8 cellular contexts compared by ENCODE assay signal in the genomic region with DNA sequence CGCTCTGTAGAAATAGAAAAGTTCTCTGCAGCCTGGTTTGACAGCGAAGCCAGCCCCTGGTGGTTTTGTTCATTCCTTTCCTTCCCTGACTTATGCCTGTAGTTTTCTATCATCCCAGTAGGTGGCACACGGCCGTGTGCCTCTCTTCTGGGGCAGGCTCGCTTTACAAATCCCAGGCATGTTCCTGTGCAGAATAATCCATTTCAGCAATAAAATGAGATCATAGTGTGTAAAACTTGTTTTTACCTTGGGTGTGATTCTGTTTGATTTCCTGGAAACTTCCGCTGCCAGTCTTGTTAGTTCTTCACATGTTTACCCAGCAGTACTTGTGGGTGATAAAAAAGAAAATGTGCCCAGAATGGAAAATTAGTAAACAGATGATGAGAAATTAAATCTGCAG. TPM values are rescaled to one million over a fixed set of nuclear protein-coding genes. Genes with fewer than 3 reads are reported as not detected.
DNase-seq lines count a peak whose midpoint lies in the region; ATAC-seq and TF ChIP-seq lines count a peak whose summit lies in the region.

No MANE protein-coding gene starts in this region.

- peak; percentile 72 for ATAC-seq in HG02870 (IDR thresholded peaks at IDR 0.05; ENCODE audit: unreplicated experiment)

- H3K4me3 ChIP-seq in fibroblast of the aortic adventitia (ENCODE audit: low read depth, low read length) = no peak overlapping the region

- TF ChIP-seq CTCF in fibroblast of the aortic adventitia (IDR thresholded peaks at IDR 0.05; ENCODE audit: insufficient read depth, low read length) = peak; percentile 89

- DNase-seq in activated naive CD4-positive, alpha-beta T cell treated with Interleukin-2 at 50 U/mL for 16 hours = peak; percentile 31
- DNase-seq in activated naive CD4-positive, alpha-beta T cell treated with anti-CD3 and anti-CD28 coated beads, Interleukin-2, amount 50 U/mL, for 16 hours = no peak
- DNase-seq in NCI-H345 (lab: John Stamatoyannopoulos, UW) (peak; percentile 78), fibroblast of the aortic adventitia (ENCODE audit: low read depth) (peak; percentile 68), nucleus accumbens (lab: John Stamatoyannopoulos, UW) (peak in 31 of 56 donors; percentile 5 to 68 (median 34))
- DNase-seq in activated CD4-positive, alpha-beta T cell treated with anti-CD3 and anti-CD28 coated beads, Interleukin-2, amount 50 U/mL, for 48 hours = peak; percentile 36 to 51
- DNase-seq in central memory CD4-positive, alpha-beta T cell = no peak

RNA-seq across cellular contexts. Expression of gene INSM1, which starts 7.4 kb away (rescaled TPM):
- not detected in 2 replicates for total RNA-seq in fibroblast of the aortic adventitia (ENCODE audit: low replicate concordance)

Comparison
In these comparisons a context has a peak if more than half of its experiments do, and no peak if none do; other contexts are left out.
1. DNase-seq: peak in activated naive CD4-positive, alpha-beta T cell treated with Interleukin-2 at 50 U/mL for 16 hours (single experiment), NCI-H345 (single experiment), activated CD4-positive, alpha-beta T cell treated with anti-CD3 and anti-CD28 coated beads, Interleukin-2, amount 50 U/mL, for 48 hours (2 of 2), fibroblast of the aortic adventitia (single experiment) and nucleus accumbens (31 of 56); none in activated naive CD4-positive, alpha-beta T cell treated with anti-CD3 and anti-CD28 coated beads, Interleukin-2, amount 50 U/mL, for 16 hours (single experiment) and central memory CD4-positive, alpha-beta T cell (single experiment).